ENCODE assay signal across 20 cellular contexts in genomic region chr1:24659166-24659904, GRCh38. TPM values are rescaled to one million over a fixed set of nuclear protein-coding genes. Genes with fewer than 3 reads are reported as not detected.
A peak's percentile ranks its signal among the peaks of the same experiment; 100 is the strongest.
DNase-seq lines count a peak whose midpoint lies in the region; ATAC-seq, FAIRE-seq and TF ChIP-seq lines count a peak whose summit lies in the region.
"Had no signal": no experiment of that assay in that cellular context is flagged by ENCODE, and none has a peak within 500 bp of the region (broad histone marks: within the 10 kb centered on the region; RNA-seq: fewer than 3 reads in every experiment).

No MANE protein-coding gene starts in this region.

- H3K27ac Mint-ChIP-seq in T-cell (peak overlapping the region; percentile 61 to 78), type B pancreatic cell (peak overlapping the region; percentile 68)
- H3K27ac Mint-ChIP-seq: activated B cell treated with CpG ODN at 0.5 μM for 24 hours had no signal

- H3K36me3 Mint-ChIP-seq in T-cell (peaks cover 55% of the 10 kb centered on the region), type B pancreatic cell (peaks cover 46% of the 10 kb centered on the region)

- no peak for FAIRE-seq in HepG2 (lab: Jason Lieb, UNC)
- FAIRE-seq: bronchial epithelial cell, endometrium had no signal

- ATAC-seq in HepG2: no peak
- no peak for ATAC-seq in right lobe of liver
- no peak for ATAC-seq in T-cell (replicated peaks in 1 of 4)

- no peak overlapping the region for H3K4me2 ChIP-seq in HepG2 (ENCODE audit: low read depth, low read length)

- H3K9me3 ChIP-seq in HepG2 (ENCODE audit: low read length) (no peaks in the 10 kb centered on the region), right lobe of liver (no peaks in the 10 kb centered on the region)
- H3K9me3 ChIP-seq: sigmoid colon, testis had no signal

- H4K20me1 ChIP-seq in HepG2 (ENCODE audit: insufficient read depth, low read length): 0 out of 2 replicates have a peak, but pooled peaks cover 7% of the 10 kb centered on the region

- H3K27ac ChIP-seq in HepG2 (ENCODE audit: extremely low read length, insufficient read depth, low read length): no peak overlapping the region
- no peak overlapping the region for H3K27ac ChIP-seq in right lobe of liver
- H3K27ac ChIP-seq in epithelial cell of prostate: peak overlapping the region; percentile 32
- H3K27ac ChIP-seq: coronary artery, sigmoid colon, testis had no signal

- no peaks in the 10 kb centered on the region for H3K9me3 Mint-ChIP-seq in T-cell
- H3K9me3 Mint-ChIP-seq in type B pancreatic cell: no peaks in the 10 kb centered on the region
- H3K9me3 Mint-ChIP-seq: activated B cell treated with CpG ODN at 0.5 μM for 24 hours; activated T-helper 1 cell treated with anti-CD3 and anti-CD28 coated beads, Interleukin-12 subunit alpha, Interleukin-12 subunit beta, Interleukin-2, Interleukin-4 antibody, amounts not matched to agents 30 ng/mL and 10 ng/mL and 1 ng/mL, durations not matched to agents 14 hours and 24 hours and 36 hours; H9 had no signal

- intact Hi-C loops in HepG2 (cut with micrococcal nuclease; ENCODE audit: unreplicated experiment): no loop called here
- intact Hi-C loops in right lobe of liver (cut with DNase I): no loop called here

- in situ Hi-C loops in HepG2 (cut with HindIII; ENCODE audit: extremely low pct_ligation_motif_present, low pct_unique_long_range_greater_than_20kb): no loop called here

- 96% methylated on average over 2 of the region's 2 CpGs for WGBS in HepG2 (ENCODE audit: low lambda C conversion rate)
- 94% methylated on average over 2 of the region's 2 CpGs for WGBS in right lobe of liver (ENCODE audit: insufficient coverage, low coverage, low lambda C conversion rate, missing lambda C conversion rate)

- H3K4me1 ChIP-seq in HepG2 (ENCODE audit: insufficient read depth, low read length) (peaks cover 21% of the 10 kb centered on the region), right lobe of liver (peaks cover 0 to 7% (median 2%) of the 10 kb centered on the region in 4 donors)
- H3K4me1 ChIP-seq: sigmoid colon had no signal

- H3K27me3 Mint-ChIP-seq in T-cell (no peaks in the 10 kb centered on the region), type B pancreatic cell (no peaks in the 10 kb centered on the region)
- H3K27me3 Mint-ChIP-seq: activated B cell treated with CpG ODN at 0.5 μM for 24 hours had no signal

- no peak overlapping the region for H2AFZ ChIP-seq in HepG2 (ENCODE audit: low read length)

- CTCF ChIA-PET in HepG2 (lab: Yijun Ruan, JAX; ENCODE audit: low intra/inter-chr PET ratio, low total read pairs) (no interaction called here), T-cell (lab: Charles Lee) (interaction anchor here in 1 of 2 donors (0.8 kb wide), 1 partner anchor 13 kb away, joined by 4 read pairs; no protein-coding TSS in a partner anchor)

- H3K9ac ChIP-seq in HepG2 (ENCODE audit: insufficient read depth, low read depth, low read length): no peak overlapping the region

- TF ChIP-seq EP300 in HepG2 (IDR thresholded peaks at IDR 0.05; ENCODE audit: low read depth in 2 of 2, low read length in 2 of 2): no peak
- TF ChIP-seq EP300 in HepG2 (CRISPR knock-in tag; IDR thresholded peaks at IDR 0.05; ENCODE audit: borderline replicate concordance): no peak

- H3K4me3 Mint-ChIP-seq in T-cell (no peak overlapping the region), type B pancreatic cell (no peak overlapping the region)
- H3K4me3 Mint-ChIP-seq: activated B cell treated with CpG ODN at 0.5 μM for 24 hours; activated T-helper 1 cell treated with anti-CD3 and anti-CD28 coated beads, Interleukin-12 subunit alpha, Interleukin-12 subunit beta, Interleukin-2, Interleukin-4 antibody, amounts not matched to agents 30 ng/mL and 10 ng/mL and 1 ng/mL, durations not matched to agents 14 hours and 24 hours and 36 hours; H9 had no signal

- TF ChIP-seq RAD21 in HepG2 (CRISPR knock-in tag; IDR thresholded peaks at IDR 0.05): no peak

- H3K4me1 Mint-ChIP-seq in T-cell: peaks cover 37 to 43% (median 39%) of the 10 kb centered on the region in 3 donors
- peaks cover 5% of the 10 kb centered on the region for H3K4me1 Mint-ChIP-seq in type B pancreatic cell (ENCODE audit: unreplicated experiment)
- H3K4me1 Mint-ChIP-seq: H9 had no signal

- DNase-seq in HepG2 (ENCODE audit: low spot score): no peak
- no peak for DNase-seq in right lobe of liver
- DNase-seq in T-cell: no peak
- DNase-seq in epithelial cell of prostate (ENCODE audit: low read depth, low spot score): no peak
- DNase-seq in type B pancreatic cell (ENCODE audit: extremely low spot score, unreplicated experiment): no peak
- DNase-seq in stimulated activated CD4-positive, alpha-beta T cell treated with anti-CD3 and anti-CD28 coated beads, Interleukin-2, amount 100 ng/mL, for 48 hours: no peak
- no peak for DNase-seq in NCI-H1105 treated with DMSO at 0.1 percent for 48 hours (lab: John Stamatoyannopoulos, UW)
- DNase-seq: activated B cell treated with CpG ODN at 0.5 μM for 24 hours, amniotic stem cell, H9, KG1, NCI-H187, NCI-H526, sigmoid colon, T1000, testis had no signal

- no peak overlapping the region for H3K4me3 ChIP-seq in HepG2 (replicated peaks in 1 of 3; ENCODE audit: insufficient read depth in 1 of 3, low read depth in 2 of 3, low read length in 3 of 3)
- H3K4me3 ChIP-seq in right lobe of liver: no peak overlapping the region
- H3K4me3 ChIP-seq: coronary artery, sigmoid colon, testis had no signal

- POLR2A ChIA-PET in HepG2 (lab: Yijun Ruan, JAX): no interaction called here
- POLR2A ChIA-PET in T-cell (lab: Charles Lee): interaction anchor here in 1 of 2 donors (0.6 kb wide), 1 partner anchor 7 kb away, joined by 4 read pairs; no protein-coding TSS in a partner anchor

- TF ChIP-seq CTCF in HepG2 (CRISPR knock-in tag; IDR thresholded peaks at IDR 0.05) (no peak), right lobe of liver (IDR thresholded peaks at IDR 0.05) (no peak), type B pancreatic cell (conservative IDR thresholded peaks at IDR 0.05) (no peak)

- no TSS peak for BruUV-seq in HepG2 (replicated peaks; lab: Mats Ljungman, UMichigan)

- H3K36me3 ChIP-seq in HepG2 (replicated peaks in 1 of 2; ENCODE audit: control insufficient read depth in 1 of 2, insufficient read depth in 2 of 2, low read length in 2 of 2) (peaks cover 31 to 91% of the 10 kb centered on the region in 2 experiments), right lobe of liver (peaks cover 0 to 100% (median 50%) of the 10 kb centered on the region in 4 donors)

- H3K27me3 ChIP-seq in HepG2 (ENCODE audit: control insufficient read depth in 1 of 2, insufficient read depth in 2 of 2, low read length in 2 of 2): no peaks in the 10 kb centered on the region
- H3K27me3 ChIP-seq in right lobe of liver: no peaks in the 10 kb centered on the region
- H3K27me3 ChIP-seq: sigmoid colon, testis had no signal

- no peak for TF ChIP-seq POLR2A in HepG2 (IDR thresholded peaks at IDR 0.05; ENCODE audit: insufficient read depth in 1 of 2, low read depth in 2 of 2, low read length in 2 of 2)
- TF ChIP-seq POLR2A in right lobe of liver (IDR thresholded peaks at IDR 0.05): no peak

- H3K79me2 ChIP-seq in HepG2 (ENCODE audit: insufficient read depth, low read length): peaks cover 32% of the 10 kb centered on the region

TF ChIP-seq in HepG2, 621 proteins besides CTCF, POLR2A, EP300 and RAD21:
- TF ChIP-seq ZNF207 (IDR thresholded peaks at IDR 0.05; ENCODE audit: borderline replicate concordance): no peak
- 0 out of 2 replicates have a peak, but pooled peaks have one; percentile 34 for TF ChIP-seq RBFOX2 (IDR thresholded peaks at IDR 0.05; ENCODE audit: low read depth, low read length)

RNA-seq across cellular contexts. Expression of gene SRRM1, which starts 16.2 kb away (rescaled TPM):
- 31.6 and 33.7 TPM in 2 replicates for total RNA-seq in HepG2 (2016; rRNA removed; fragmentation: Illumina TruSeq; extraction: Trizol)
- total RNA-seq in HepG2 (2016; cell fraction: cytosol; rRNA removed; fragmentation: Illumina TruSeq; extraction: Trizol; ENCODE audit: low read depth): 13.1 and 14.5 TPM in 2 replicates
- total RNA-seq in HepG2 (2016; cell fraction: insoluble cytoplasmic fraction; rRNA removed; fragmentation: Illumina TruSeq; extraction: Trizol): 27.6 and 35.1 TPM in 2 replicates
- total RNA-seq in HepG2 (2016; cell fraction: membrane; rRNA removed; fragmentation: Illumina TruSeq; extraction: Trizol): 19.4 and 21.8 TPM in 2 replicates
- 80.4 and 81.8 TPM in 2 replicates for total RNA-seq in HepG2 (2016; cell fraction: nucleus; rRNA removed; fragmentation: Illumina TruSeq; extraction: Trizol)
- 44.5 and 46.8 TPM in 2 replicates for polyA plus RNA-seq in HepG2 (2011; rRNA removed)
- polyA plus RNA-seq in HepG2 (2011; cell fraction: cytosol; rRNA removed): 12.5 and 17.1 TPM in 2 replicates
- polyA plus RNA-seq in HepG2 (2011; cell fraction: nucleus; rRNA removed): 113 and 116 TPM in 2 replicates
- polyA plus RNA-seq in HepG2 (2012): 96.3 and 117 TPM in 2 replicates
- polyA plus RNA-seq in HepG2 (2016; cell fraction: cytosol; fragmentation: Illumina TruSeq; extraction: Trizol; ENCODE audit: low read depth): 5.2 and 5.8 TPM in 2 replicates
- polyA plus RNA-seq in HepG2 (2016; cell fraction: insoluble cytoplasmic fraction; fragmentation: Illumina TruSeq; extraction: Trizol; ENCODE audit: low read depth): 52.3 and 57.6 TPM in 2 replicates
- polyA plus RNA-seq in HepG2 (2016; cell fraction: membrane; fragmentation: Illumina TruSeq; extraction: Trizol; ENCODE audit: low read depth): 13.5 and 15.6 TPM in 2 replicates
- polyA plus RNA-seq in HepG2 (2016; cell fraction: nucleus; fragmentation: Illumina TruSeq; extraction: Trizol; ENCODE audit: insufficient read depth, low read depth): 147 and 162 TPM in 2 replicates
- 27.3 and 67.7 TPM in 2 replicates for polyA minus RNA-seq in HepG2 (2011; rRNA and poly(A)+ RNA removed; ENCODE audit: low replicate concordance)
- 15.2 and 21.5 TPM in 2 replicates for polyA minus RNA-seq in HepG2 (2011; cell fraction: cytosol; rRNA and poly(A)+ RNA removed)
- polyA minus RNA-seq in HepG2 (2011; cell fraction: nucleus; rRNA and poly(A)+ RNA removed): 224 and 225 TPM in 2 replicates
- total RNA-seq in right lobe of liver: 10 to 100 TPM; 41.1 to 52.0 (median 44.9) TPM
- 100 to 1,000 TPM; 158 to 303 (median 181) TPM for total RNA-seq in T-cell
- total RNA-seq in type B pancreatic cell (ENCODE audit: low replicate concordance): 156 and 168 TPM in 2 replicates
